Comparison of ENCODE assay signal across 11 cellular contexts in genomic region chr7:143172354-143172753, GRCh38. TPM values are rescaled to one million over a fixed set of nuclear protein-coding genes. Genes with fewer than 3 reads are reported as not detected.
DNase-seq lines count a peak whose midpoint lies in the region; TF ChIP-seq lines count a peak whose summit lies in the region.
"Had no signal": no experiment of that assay in that cellular context is flagged by ENCODE, and none has a peak within 500 bp of the region (broad histone marks: within the 10 kb centered on the region; RNA-seq: fewer than 3 reads in every experiment).

No MANE protein-coding gene starts in this region.

- BruUV-seq in PC-9 (replicated peaks; lab: Mats Ljungman, UMichigan), result no TSS peak

- H2AFZ ChIP-seq in PC-9, result no peak overlapping the region; the same call in 1 of the 2 replicates

- H3K36me3 Mint-ChIP-seq in mesothelial cell of epicardium, result no peaks in the 10 kb centered on the region
- H3K36me3 Mint-ChIP-seq: activated CD8-positive, alpha-beta memory T cell treated with anti-CD3 and anti-CD28 coated beads, Interleukin-2, amount 10 ng/mL, durations not matched to agents 7 days and 5 days had no signal

- no peaks in the 10 kb centered on the region for H3K79me2 ChIP-seq in PC-9 (ENCODE audit: low read depth)

- H3K9me3 Mint-ChIP-seq in mesothelial cell of epicardium, result peaks cover 16% of the 10 kb centered on the region

- intact Hi-C loops in PC-9 (cut with micrococcal nuclease; ENCODE audit: unreplicated experiment) (loop anchor here (5.0 kb wide), 1 partner anchor 45 kb away; no protein-coding TSS in a partner anchor), thyroid gland (cut with DNase I) (no loop called here)

- H3K9me3 ChIP-seq in PC-9 (ENCODE audit: insufficient read depth, low read depth), result no peaks in the 10 kb centered on the region
- H3K9me3 ChIP-seq in thyroid gland, result no peaks in the 10 kb centered on the region

- DNase-seq in LHCN-M2 (ENCODE audit: low read depth), result peak; percentile 73
- DNase-seq in PC-9, result peak; percentile 63 to 65
- DNase-seq in iPS-NIHi11 (ENCODE audit: low spot score), result peak; percentile 38
- DNase-seq in thyroid gland, result peak; percentile 84 to 92
- no peak for DNase-seq in HEK293T (ENCODE audit: extremely low spot score)
- no peak for DNase-seq in activated naive CD4-positive, alpha-beta T cell treated with Interleukin-2 at 50 U/mL for 16 hours
- DNase-seq in mesothelial cell of epicardium (ENCODE audit: low spot score in 2 of 2, unreplicated experiment in 2 of 2), result no peak
- DNase-seq: activated CD8-positive, alpha-beta memory T cell treated with anti-CD3 and anti-CD28 coated beads, Interleukin-2, amount 10 ng/mL, durations not matched to agents 7 days and 5 days; left ventricle myocardium inferior; stimulated activated CD4-positive, alpha-beta T cell treated with anti-CD3 and anti-CD28 coated beads, Interleukin-2, amount 100 ng/mL, for 24 hours had no signal

- POLR2A ChIA-PET in PC-9 (lab: Charles Lee; ENCODE audit: unreplicated experiment), result interaction anchor here (0.6 kb wide), 1 partner anchor 91 kb away, joined by 4 read pairs; the partner anchor contains the start of gene GSTK1
- POLR2A ChIA-PET in HEK293T (lab: Yijun Ruan, JAX), result no interaction called here

- no peaks in the 10 kb centered on the region; the same call in 1 of the 2 replicates for H3K9me2 ChIP-seq in PC-9 (ENCODE audit: insufficient read depth)

- H3K4me3 Mint-ChIP-seq in mesothelial cell of epicardium, result no peak overlapping the region
- H3K4me3 Mint-ChIP-seq: activated CD8-positive, alpha-beta memory T cell treated with anti-CD3 and anti-CD28 coated beads, Interleukin-2, amount 10 ng/mL, durations not matched to agents 7 days and 5 days had no signal

- CTCF ChIA-PET in PC-9 (lab: Charles Lee), result no interaction called here
- CTCF ChIA-PET in HEK293T (lab: Yijun Ruan, JAX), result no interaction called here

- H3K4me1 Mint-ChIP-seq in mesothelial cell of epicardium, result no peaks in the 10 kb centered on the region
- H3K4me1 Mint-ChIP-seq: activated CD8-positive, alpha-beta memory T cell treated with anti-CD3 and anti-CD28 coated beads, Interleukin-2, amount 10 ng/mL, durations not matched to agents 7 days and 5 days had no signal

- no peaks in the 10 kb centered on the region for H4K20me1 ChIP-seq in PC-9 (ENCODE audit: insufficient read depth)

- H3K4me2 ChIP-seq in PC-9, result peak overlapping the region; percentile 60

- peaks cover 16% of the 10 kb centered on the region for H3K4me1 ChIP-seq in PC-9 (replicated peaks; ENCODE audit: insufficient read depth)
- peaks cover 5 to 9% of the 10 kb centered on the region in 2 donors for H3K4me1 ChIP-seq in thyroid gland
- H3K4me1 ChIP-seq: left ventricle myocardium inferior had no signal

- TF ChIP-seq POLR2A in thyroid gland (IDR thresholded peaks at IDR 0.05), result no peak

- WGBS in thyroid gland, 2 donors, result 20 to 24% methylated on average over 4 of the region's 4 CpGs

- H3K27ac Mint-ChIP-seq in mesothelial cell of epicardium, result no peak overlapping the region
- H3K27ac Mint-ChIP-seq: activated CD8-positive, alpha-beta memory T cell treated with anti-CD3 and anti-CD28 coated beads, Interleukin-2, amount 10 ng/mL, durations not matched to agents 7 days and 5 days had no signal

- H3K36me3 ChIP-seq in PC-9 (ENCODE audit: low read depth), result no peaks in the 10 kb centered on the region
- H3K36me3 ChIP-seq in thyroid gland, result no peaks in the 10 kb centered on the region
- H3K36me3 ChIP-seq: left ventricle myocardium inferior had no signal

- H3K27ac ChIP-seq in PC-9 (peak overlapping the region; percentile 42), thyroid gland (no peak overlapping the region)
- H3K27ac ChIP-seq: left ventricle myocardium inferior had no signal

- no peak for TF ChIP-seq CTCF in PC-9 (conservative IDR thresholded peaks at IDR 0.05)
- no peak for TF ChIP-seq CTCF in thyroid gland (IDR thresholded peaks at IDR 0.05)
- no peak for TF ChIP-seq CTCF in mesothelial cell of epicardium (IDR thresholded peaks at IDR 0.05; ENCODE audit: unreplicated experiment)

- no peaks in the 10 kb centered on the region for H3F3A ChIP-seq in PC-9 (ENCODE audit: insufficient read depth, low read depth)

- H3K27me3 ChIP-seq in PC-9 (ENCODE audit: insufficient read depth, low read depth), result no peaks in the 10 kb centered on the region
- no peaks in the 10 kb centered on the region for H3K27me3 ChIP-seq in thyroid gland

- no peaks in the 10 kb centered on the region for H3K27me3 Mint-ChIP-seq in mesothelial cell of epicardium (ENCODE audit: low read depth)

- H3K4me3 ChIP-seq in PC-9 (peak overlapping the region; percentile 9; the same call in 1 of the 2 replicates), thyroid gland (replicated peaks in 1 of 3) (no peak overlapping the region)
- H3K4me3 ChIP-seq: left ventricle myocardium inferior had no signal

TF ChIP-seq in HEK293T, 16 proteins besides CTCF, POLR2A, EP300 and RAD21:
- TF ChIP-seq CTBP1 (IDR thresholded peaks at IDR 0.05; ENCODE audit: borderline replicate concordance), result no peak
- no peak for TF ChIP-seq PKNOX1 (IDR thresholded peaks at IDR 0.05)
- TF ChIP-seq NFRKB (IDR thresholded peaks at IDR 0.05), result no peak
- TF ChIP-seq LEF1 (IDR thresholded peaks at IDR 0.05; ENCODE audit: borderline replicate concordance), result no peak
- TF ChIP-seq ARNT (IDR thresholded peaks at IDR 0.05), result no peak
- no peak for TF ChIP-seq FOXA1 (IDR thresholded peaks at IDR 0.05)
- no peak for TF ChIP-seq ZNF384 (IDR thresholded peaks at IDR 0.05)
- TF ChIP-seq ELF4 (IDR thresholded peaks at IDR 0.05), result no peak
- TF ChIP-seq TARDBP (IDR thresholded peaks at IDR 0.05), result no peak
- no peak for TF ChIP-seq FOXM1 (IDR thresholded peaks at IDR 0.05; ENCODE audit: borderline replicate concordance)
- TF ChIP-seq BHLHE40 (IDR thresholded peaks at IDR 0.05; ENCODE audit: borderline replicate concordance), result no peak
TF ChIP-seq in HEK293T: peak in this region for 0.

RNA-seq across cellular contexts. Expression of gene TAS2R39, which starts 10.9 kb away (rescaled TPM):
- not detected in 2 replicates for total RNA-seq in LHCN-M2 (2014; rRNA removed)
- not detected for polyA plus RNA-seq in LHCN-M2 (2012)
- total RNA-seq in PC-9 (2021), result not detected in 2 replicates
- total RNA-seq in thyroid gland, result not detected
- total RNA-seq in mesothelial cell of epicardium, result not detected in 3 replicates
- total RNA-seq: activated CD8-positive, alpha-beta memory T cell treated with anti-CD3 and anti-CD28 coated beads, Interleukin-2, amount 10 ng/mL, durations not matched to agents 7 days and 5 days; cerebellum; left ventricle myocardium inferior had no signal

RNA-seq across cellular contexts. Expression of gene PIP, which starts 40.5 kb away (rescaled TPM):
- total RNA-seq in LHCN-M2 (2014; rRNA removed) (0.69 TPM in 1 of 2 replicates, not detected in the other), PC-9 (2021) (not detected in 2 replicates), thyroid gland (not detected), mesothelial cell of epicardium (not detected in 3 replicates)
- 0.46 TPM for polyA plus RNA-seq in LHCN-M2 (2012)
- total RNA-seq: activated CD8-positive, alpha-beta memory T cell treated with anti-CD3 and anti-CD28 coated beads, Interleukin-2, amount 10 ng/mL, durations not matched to agents 7 days and 5 days; cerebellum; left ventricle myocardium inferior had no signal

RNA-seq across cellular contexts. Expression of gene TAS2R40, which starts 49.5 kb away (rescaled TPM):
- not detected in 2 replicates for total RNA-seq in LHCN-M2 (2014; rRNA removed)
- not detected for polyA plus RNA-seq in LHCN-M2 (2012)
- not detected in 2 replicates for total RNA-seq in PC-9 (2021)
- total RNA-seq in thyroid gland, result not detected
- not detected in 3 replicates for total RNA-seq in mesothelial cell of epicardium
- total RNA-seq: activated CD8-positive, alpha-beta memory T cell treated with anti-CD3 and anti-CD28 coated beads, Interleukin-2, amount 10 ng/mL, durations not matched to agents 7 days and 5 days; cerebellum; left ventricle myocardium inferior had no signal

Comparison
In these comparisons a context has a peak if more than half of its experiments do, and no peak if none do; other contexts are left out.
1. DNase-seq: peak in LHCN-M2 (single experiment), PC-9 (2 of 2), iPS-NIHi11 (single experiment) and thyroid gland (2 of 2); none in HEK293T (single experiment), activated naive CD4-positive, alpha-beta T cell treated with Interleukin-2 at 50 U/mL for 16 hours (single experiment) and mesothelial cell of epicardium (0 of 2).